ENCODE assay signal across 8 cellular contexts in the genomic region with DNA sequence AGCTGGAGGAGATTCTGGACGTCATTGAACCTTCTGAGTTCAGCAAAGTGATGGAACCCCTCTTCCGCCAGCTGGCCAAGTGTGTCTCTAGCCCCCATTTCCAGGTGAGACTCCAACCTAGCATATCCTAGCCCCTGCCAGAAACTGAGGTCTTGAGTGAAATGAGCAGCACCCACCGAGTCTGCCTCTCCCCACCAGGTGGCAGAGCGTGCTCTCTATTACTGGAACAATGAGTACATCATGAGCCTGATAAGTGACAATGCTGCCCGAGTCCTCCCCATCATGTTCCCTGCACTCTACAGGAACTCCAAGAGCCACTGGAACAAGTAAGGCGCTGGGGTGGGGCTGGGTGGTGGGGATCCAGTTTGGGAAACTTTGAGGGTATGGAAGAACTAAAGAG. TPM values are rescaled to one million over a fixed set of nuclear protein-coding genes. Genes with fewer than 3 reads are reported as not detected.
DNase-seq lines count a peak whose midpoint lies in the region; ATAC-seq, FAIRE-seq and TF ChIP-seq lines count a peak whose summit lies in the region.

No MANE protein-coding gene starts in this region.

- BruUV-seq in PC-3 (replicated peaks; lab: Mats Ljungman, UMichigan), result no TSS peak
- BruUV-seq in GM12878 (replicated peaks; lab: Mats Ljungman, UMichigan), result no TSS peak

- DNase-seq in AG04449 (ENCODE audit: low read depth, low spot score) (no peak), PC-3 (peak; percentile 58), GM12878 (ENCODE audit: low read depth, low spot score) (no peak), midbrain (lab: John Stamatoyannopoulos, UW) (peak; percentile 3)

- intact Hi-C loops in PC-3 (cut with micrococcal nuclease) (loop anchor here (1.0 to 5.0 kb wide), 2 partner anchors 107 to 133 kb away; no protein-coding TSS in a partner anchor), GM12878 (cut with micrococcal nuclease; ENCODE audit: unreplicated experiment) (loop anchor here (1.0 to 5.0 kb wide), 2 partner anchors 107 to 134 kb away; no protein-coding TSS in a partner anchor)

- H3K4me2 ChIP-seq in PC-3 (ENCODE audit: low read length) (no peak overlapping the region), GM12878 (ENCODE audit: control insufficient read depth, insufficient read depth) (no peak overlapping the region)

- peak; percentile 19; the same call in 1 of the 2 replicates for ATAC-seq in PC-3
- 0 out of 3 replicates have a peak, but pooled peaks have one; percentile 10 for ATAC-seq in GM12878
- ATAC-seq in HG03354 (IDR thresholded peaks at IDR 0.05; ENCODE audit: poor library complexity, severe bottlenecking, unreplicated experiment), result no peak
- ATAC-seq in HG02885 (IDR thresholded peaks at IDR 0.05; ENCODE audit: poor library complexity, unreplicated experiment), result no peak
- ATAC-seq in HG03280 (IDR thresholded peaks at IDR 0.05; ENCODE audit: unreplicated experiment), result no peak

- no peaks in the 10 kb centered on the region for H3F3A ChIP-seq in PC-3 (ENCODE audit: low read length, unreplicated experiment)

- no peak for TF ChIP-seq EP300 in GM12878 (IDR thresholded peaks at IDR 0.05; ENCODE audit: borderline replicate concordance in 1 of 2, control insufficient read depth in 1 of 2, low read depth in 2 of 2, low read length in 2 of 2)

- H3K4me1 ChIP-seq in PC-3 (ENCODE audit: insufficient read depth, low read length) (peaks cover 16% of the 10 kb centered on the region), GM12878 (ENCODE audit: control insufficient read depth, insufficient read depth, low read length) (peaks cover 5% of the 10 kb centered on the region)

- WGBS in GM12878 (ENCODE audit: insufficient coverage, insufficient replicate concordance, low lambda C conversion rate, missing lambda C conversion rate), result 42% methylated on average over 6 of the region's 6 CpGs

- TF ChIP-seq RAD21 in GM12878 (IDR thresholded peaks at IDR 0.05; ENCODE audit: insufficient read depth, low read depth, low read length), result peak; percentile 51

- TF ChIP-seq CTCF in AG04449 (IDR thresholded peaks at IDR 0.05; ENCODE audit: insufficient read depth, low read length, missing control alignments), result peak; percentile 54
- peak; percentile 63 for TF ChIP-seq CTCF in GM12872 (IDR thresholded peaks at IDR 0.05; ENCODE audit: insufficient read depth, low read depth, low read length)
- peak; percentile 71 for TF ChIP-seq CTCF in PC-3 (conservative IDR thresholded peaks at IDR 0.05; ENCODE audit: low read depth, low read length)
- TF ChIP-seq CTCF in GM12878 (IDR thresholded peaks at IDR 0.05 in 2 of 3, conservative IDR thresholded peaks at IDR 0.05 in 1 of 3; ENCODE audit: control insufficient read depth in 2 of 3, extremely low read depth in 1 of 3, insufficient read depth in 1 of 3, low read depth in 3 of 3, low read length in 3 of 3), result peak; percentile 47 to 62 (median 56); a peak in 5 of 6 replicates

- RAD21 ChIA-PET in GM12878 (lab: Charles Lee; ENCODE audit: unreplicated experiment), result interaction anchor here (1.5 kb wide), 1 partner anchor 44 kb away, joined by 5 read pairs; no protein-coding TSS in a partner anchor

- no peak overlapping the region for H3K9ac ChIP-seq in PC-3 (ENCODE audit: low read length)
- no peak overlapping the region for H3K9ac ChIP-seq in GM12878 (ENCODE audit: control insufficient read depth, insufficient read depth, low read length)

- peaks cover 24% of the 10 kb centered on the region for H3K79me2 ChIP-seq in PC-3 (ENCODE audit: low read length)
- peaks cover 9% of the 10 kb centered on the region for H3K79me2 ChIP-seq in GM12878 (ENCODE audit: control insufficient read depth, insufficient read depth, low read length)

- H3K9me3 ChIP-seq in PC-3 (ENCODE audit: low read length) (no peaks in the 10 kb centered on the region), GM12878 (replicated peaks; ENCODE audit: control insufficient read depth, insufficient read depth, low read length) (no peaks in the 10 kb centered on the region)

- CTCF ChIA-PET in AG04449 (lab: Yijun Ruan, JAX), result interaction anchor here (0.6 to 3.0 kb wide), 5 partner anchors 13 to 192 kb away, joined by 3 to 14 read pairs (median 6); no protein-coding TSS in a partner anchor
- CTCF ChIA-PET in PC-3 (lab: Charles Lee), result no interaction called here
- CTCF ChIA-PET in GM12878 (lab: Yijun Ruan, JAX), result interaction anchor here (0.8 to 4.1 kb wide), 6 partner anchors 13 to 134 kb away, joined by 3 to 26 read pairs (median 4); partner anchors contain the start of gene PPP2R5D

- H4K20me1 ChIP-seq in PC-3 (ENCODE audit: low read length) (no peaks in the 10 kb centered on the region), GM12878 (ENCODE audit: control insufficient read depth, insufficient read depth) (no peaks in the 10 kb centered on the region)

- in situ Hi-C loops in GM12878 (cut with MboI), result no loop called here

- POLR2A ChIA-PET in AG04449 (lab: Yijun Ruan, JAX) (interaction anchor here (1.1 kb wide), 1 partner anchor 15 kb away, joined by 4 read pairs; no protein-coding TSS in a partner anchor), PC-3 (lab: Charles Lee; ENCODE audit: unreplicated experiment) (no interaction called here), GM12878 (lab: Charles Lee) (no interaction called here)

- H3K27me3 ChIP-seq in PC-3 (ENCODE audit: low read length) (no peaks in the 10 kb centered on the region), GM12878 (replicated peaks in 1 of 2; ENCODE audit: control insufficient read depth in 2 of 2, insufficient read depth in 2 of 2, low read length in 1 of 2) (no peaks in the 10 kb centered on the region)

- H2AFZ ChIP-seq in PC-3 (ENCODE audit: low read length) (no peak overlapping the region), GM12878 (ENCODE audit: control insufficient read depth, low read depth, low read length) (no peak overlapping the region)

- no peak overlapping the region for H3K27ac ChIP-seq in PC-3 (ENCODE audit: low read length)
- no peak overlapping the region for H3K27ac ChIP-seq in GM12878 (ENCODE audit: control insufficient read depth, insufficient read depth)

- H3K4me3 ChIP-seq in AG04449 (ENCODE audit: low read depth, low read length), result no peak overlapping the region
- H3K4me3 ChIP-seq in PC-3 (ENCODE audit: low read length), result no peak overlapping the region
- no peak overlapping the region for H3K4me3 ChIP-seq in GM12878

- no peaks in the 10 kb centered on the region for H3K9me2 ChIP-seq in PC-3 (replicated peaks; ENCODE audit: low read length)

- no peak for FAIRE-seq in GM12878 (lab: Jason Lieb, UNC)

- H3K36me3 ChIP-seq in PC-3 (ENCODE audit: low read depth, low read length) (peaks cover 30% of the 10 kb centered on the region), GM12878 (ENCODE audit: control insufficient read depth in 2 of 2, insufficient read depth in 2 of 2, low read length in 1 of 2) (peaks cover 26 to 29% of the 10 kb centered on the region in 2 experiments)

- no peak for TF ChIP-seq POLR2A in GM12878 (IDR thresholded peaks at IDR 0.05; ENCODE audit: low read depth, low read length)

- SMC1A ChIA-PET in GM12878 (lab: Charles Lee; ENCODE audit: uncharacterized antibody, unreplicated experiment), result interaction anchor here (0.9 to 1.2 kb wide), 2 partner anchors 109 to 135 kb away, joined by 3 to 4 read pairs; no protein-coding TSS in a partner anchor

RNA-seq across cellular contexts. Expression of gene MEA1, which starts 4.6 kb away (rescaled TPM):
- total RNA-seq in PC-3 (2014; rRNA removed) (131 and 146 TPM in 2 replicates), GM12878 (2014; rRNA removed) (69.3 and 75.6 TPM in 2 replicates), GM12878 (2014; rRNA removed; fragmentation: Illumina TruSeq; extraction: Trizol) (100 and 102 TPM in 2 replicates), GM12878 (2021) (53.2 and 59.1 TPM in 2 replicates)
- 16.2 and 19.1 TPM in 2 replicates for total RNA-seq in GM12878 (2013; cell fraction: nucleolus; rRNA removed)
- 61.5 TPM for polyA plus RNA-seq in GM12878 (2011; ENCODE audit: low read depth)
- polyA plus RNA-seq in GM12878 (2011; rRNA removed) (67.7 and 87.3 TPM in 2 replicates), GM12878 (2014; fragmentation: Illumina TruSeq; extraction: Trizol) (97.2 and 113 TPM in 2 replicates), GM12878 (2014; fragmentation: Nextera tagmentation; extraction: Ambion mirVana) (100 to 1,000 TPM in 1 of 2 experiments, 10 to 100 TPM in 1; 90.7 to 105 TPM), GM12878 (2014; rRNA removed) (69.9 and 76.1 TPM in 2 replicates), GM12878 (2016; fragmentation: Nextera tagmentation; extraction: Ambion mirVana) (100 to 1,000 TPM; 136 to 148 TPM)
- 85.5 and 86.7 TPM in 2 replicates for polyA plus RNA-seq in GM12878 (2011; cell fraction: cytosol; rRNA removed)
- polyA plus RNA-seq in GM12878 (2011; cell fraction: nucleus; rRNA removed), result 31.2 and 33.8 TPM in 2 replicates
- polyA plus RNA-seq in GM12878 (2012), result 61.2 and 61.5 TPM in 2 replicates
- 45.6 and 55.0 TPM in 2 replicates for polyA minus RNA-seq in GM12878 (2011; rRNA and poly(A)+ RNA removed)
- 10.8 and 13.3 TPM in 2 replicates for polyA minus RNA-seq in GM12878 (2011; cell fraction: cytosol; rRNA and poly(A)+ RNA removed)
- polyA minus RNA-seq in GM12878 (2011; cell fraction: nucleus; rRNA and poly(A)+ RNA removed), result 12.9 and 16.3 TPM in 2 replicates

RNA-seq across cellular contexts. Expression of gene KLHDC3, which starts 4.9 kb away (rescaled TPM):
- total RNA-seq in PC-3 (2014; rRNA removed), result 68.9 and 76.0 TPM in 2 replicates
- 11.9 and 12.8 TPM in 2 replicates for total RNA-seq in GM12878 (2013; cell fraction: nucleolus; rRNA removed)
- total RNA-seq in GM12878 (2014; rRNA removed), result 79.1 and 86.1 TPM in 2 replicates
- 39.6 and 41.8 TPM in 2 replicates for total RNA-seq in GM12878 (2014; rRNA removed; fragmentation: Illumina TruSeq; extraction: Trizol)
- total RNA-seq in GM12878 (2021), result 65.7 and 67.2 TPM in 2 replicates
- 28.5 TPM for polyA plus RNA-seq in GM12878 (2011; ENCODE audit: low read depth)
- polyA plus RNA-seq in GM12878 (2011; rRNA removed), result 33.1 and 53.1 TPM in 2 replicates
- polyA plus RNA-seq in GM12878 (2011; cell fraction: cytosol; rRNA removed), result 73.9 and 77.5 TPM in 2 replicates
- polyA plus RNA-seq in GM12878 (2011; cell fraction: nucleus; rRNA removed), result 62.1 and 75.4 TPM in 2 replicates
- 51.8 and 53.4 TPM in 2 replicates for polyA plus RNA-seq in GM12878 (2012)
- 49.1 and 56.7 TPM in 2 replicates for polyA plus RNA-seq in GM12878 (2014; fragmentation: Illumina TruSeq; extraction: Trizol)
- 1 to 10 TPM; 2.4 to 8.9 TPM for polyA plus RNA-seq in GM12878 (2014; fragmentation: Nextera tagmentation; extraction: Ambion mirVana)
- 54.1 and 57.0 TPM in 2 replicates for polyA plus RNA-seq in GM12878 (2014; rRNA removed)
- 100 to 1,000 TPM in 1 of 2 experiments, 10 to 100 TPM in 1; 99.7 to 102 TPM for polyA plus RNA-seq in GM12878 (2016; fragmentation: Nextera tagmentation; extraction: Ambion mirVana)
- polyA minus RNA-seq in GM12878 (2011; rRNA and poly(A)+ RNA removed), result 54.6 and 74.6 TPM in 2 replicates
- 16.8 and 20.7 TPM in 2 replicates for polyA minus RNA-seq in GM12878 (2011; cell fraction: cytosol; rRNA and poly(A)+ RNA removed)
- polyA minus RNA-seq in GM12878 (2011; cell fraction: nucleus; rRNA and poly(A)+ RNA removed), result 12.6 and 15.2 TPM in 2 replicates

RNA-seq across cellular contexts. Expression of gene RRP36, which starts 12.3 kb away (rescaled TPM):
- total RNA-seq in PC-3 (2014; rRNA removed) (120 and 133 TPM in 2 replicates), GM12878 (2014; rRNA removed) (74.6 and 83.6 TPM in 2 replicates), GM12878 (2014; rRNA removed; fragmentation: Illumina TruSeq; extraction: Trizol) (74.0 and 83.2 TPM in 2 replicates), GM12878 (2021) (59.8 and 61.7 TPM in 2 replicates)
- total RNA-seq in GM12878 (2013; cell fraction: nucleolus; rRNA removed), result 13.5 and 14.9 TPM in 2 replicates
- polyA plus RNA-seq in GM12878 (2011; ENCODE audit: low read depth), result 30.5 TPM
- polyA plus RNA-seq in GM12878 (2011; rRNA removed) (43.8 and 44.9 TPM in 2 replicates), GM12878 (2014; fragmentation: Illumina TruSeq; extraction: Trizol) (62.3 and 73.3 TPM in 2 replicates), GM12878 (2014; fragmentation: Nextera tagmentation; extraction: Ambion mirVana) (10 to 100 TPM; 17.6 to 34.7 TPM), GM12878 (2014; rRNA removed) (66.1 and 75.9 TPM in 2 replicates), GM12878 (2016; fragmentation: Nextera tagmentation; extraction: Ambion mirVana) (100 to 1,000 TPM; 100 to 101 TPM)
- 32.7 and 41.9 TPM in 2 replicates for polyA plus RNA-seq in GM12878 (2011; cell fraction: cytosol; rRNA removed)
- polyA plus RNA-seq in GM12878 (2011; cell fraction: nucleus; rRNA removed), result 16.6 and 18.2 TPM in 2 replicates
- 30.4 and 33.5 TPM in 2 replicates for polyA plus RNA-seq in GM12878 (2012)
- polyA minus RNA-seq in GM12878 (2011; rRNA and poly(A)+ RNA removed), result 34.8 and 35.0 TPM in 2 replicates
- 20.6 and 20.7 TPM in 2 replicates for polyA minus RNA-seq in GM12878 (2011; cell fraction: cytosol; rRNA and poly(A)+ RNA removed)
- 3.7 and 6.6 TPM in 2 replicates for polyA minus RNA-seq in GM12878 (2011; cell fraction: nucleus; rRNA and poly(A)+ RNA removed)

RNA-seq across cellular contexts. Expression of gene PPP2R5D, which starts 24.8 kb away (rescaled TPM):
- 54.1 and 55.6 TPM in 2 replicates for total RNA-seq in PC-3 (2014; rRNA removed)
- total RNA-seq in GM12878 (2013; cell fraction: nucleolus; rRNA removed), result 13.9 and 14.5 TPM in 2 replicates
- 34.3 and 36.2 TPM in 2 replicates for total RNA-seq in GM12878 (2014; rRNA removed)
- 23.8 and 24.7 TPM in 2 replicates for total RNA-seq in GM12878 (2014; rRNA removed; fragmentation: Illumina TruSeq; extraction: Trizol)
- 29.5 and 31.0 TPM in 2 replicates for total RNA-seq in GM12878 (2021)
- polyA plus RNA-seq in GM12878 (2011; ENCODE audit: low read depth), result 14.8 TPM
- 35.4 and 56.0 TPM in 2 replicates for polyA plus RNA-seq in GM12878 (2011; rRNA removed)
- polyA plus RNA-seq in GM12878 (2011; cell fraction: cytosol; rRNA removed), result 63.8 and 88.0 TPM in 2 replicates
- polyA plus RNA-seq in GM12878 (2011; cell fraction: nucleus; rRNA removed), result 46.7 and 59.2 TPM in 2 replicates
- polyA plus RNA-seq in GM12878 (2012), result 20.3 and 23.4 TPM in 2 replicates
- 59.0 and 68.0 TPM in 2 replicates for polyA plus RNA-seq in GM12878 (2014; fragmentation: Illumina TruSeq; extraction: Trizol)
- 1 to 10 TPM; 1.5 to 1.6 TPM for polyA plus RNA-seq in GM12878 (2014; fragmentation: Nextera tagmentation; extraction: Ambion mirVana)
- polyA plus RNA-seq in GM12878 (2014; rRNA removed), result 29.4 and 29.7 TPM in 2 replicates
- 10 to 100 TPM; 42.6 to 43.4 TPM for polyA plus RNA-seq in GM12878 (2016; fragmentation: Nextera tagmentation; extraction: Ambion mirVana)
- 67.4 and 71.5 TPM in 2 replicates for polyA minus RNA-seq in GM12878 (2011; rRNA and poly(A)+ RNA removed)
- 17.0 and 22.4 TPM in 2 replicates for polyA minus RNA-seq in GM12878 (2011; cell fraction: cytosol; rRNA and poly(A)+ RNA removed)
- 7.9 and 11.9 TPM in 2 replicates for polyA minus RNA-seq in GM12878 (2011; cell fraction: nucleus; rRNA and poly(A)+ RNA removed)

RNA-seq across cellular contexts. Expression of gene PEX6, which starts 30.1 kb away (rescaled TPM):
- total RNA-seq in PC-3 (2014; rRNA removed) (35.9 and 40.8 TPM in 2 replicates), GM12878 (2014; rRNA removed) (19.3 and 19.4 TPM in 2 replicates), GM12878 (2014; rRNA removed; fragmentation: Illumina TruSeq; extraction: Trizol) (6.2 and 6.4 TPM in 2 replicates), GM12878 (2021) (20.3 and 21.1 TPM in 2 replicates)
- 8.3 and 10.1 TPM in 2 replicates for total RNA-seq in GM12878 (2013; cell fraction: nucleolus; rRNA removed)
- polyA plus RNA-seq in GM12878 (2011; ENCODE audit: low read depth), result 5.8 TPM
- polyA plus RNA-seq in GM12878 (2011; rRNA removed) (2.0 and 3.1 TPM in 2 replicates), GM12878 (2014; fragmentation: Illumina TruSeq; extraction: Trizol) (3.1 and 6.1 TPM in 2 replicates), GM12878 (2014; fragmentation: Nextera tagmentation; extraction: Ambion mirVana) (1 to 10 TPM in 1 of 2 experiments, under 1 TPM in 1; 0.39 to 1.2 TPM), GM12878 (2014; rRNA removed) (14.6 and 16.3 TPM in 2 replicates), GM12878 (2016; fragmentation: Nextera tagmentation; extraction: Ambion mirVana) (1 to 10 TPM; 9.4 to 9.5 TPM)
- 4.1 and 4.8 TPM in 2 replicates for polyA plus RNA-seq in GM12878 (2011; cell fraction: cytosol; rRNA removed)
- 22.3 and 23.6 TPM in 2 replicates for polyA plus RNA-seq in GM12878 (2011; cell fraction: nucleus; rRNA removed)
- polyA plus RNA-seq in GM12878 (2012), result 12.1 and 14.5 TPM in 2 replicates
- polyA minus RNA-seq in GM12878 (2011; rRNA and poly(A)+ RNA removed), result 3.0 and 7.0 TPM in 2 replicates
- 2.9 and 3.2 TPM in 2 replicates for polyA minus RNA-seq in GM12878 (2011; cell fraction: cytosol; rRNA and poly(A)+ RNA removed)
- 4.2 and 7.2 TPM in 2 replicates for polyA minus RNA-seq in GM12878 (2011; cell fraction: nucleus; rRNA and poly(A)+ RNA removed)

Comparison
In these comparisons a context has a peak if more than half of its experiments do, and no peak if none do; other contexts are left out.
1. DNase-seq: peak in PC-3 (single experiment) and midbrain (single experiment); none in AG04449 (single experiment) and GM12878 (single experiment).
2. ATAC-seq: peak in PC-3 (single experiment) and GM12878 (single experiment); none in HG03354 (single experiment), HG02885 (single experiment) and HG03280 (single experiment).
3. Peak in every context shown above with its lines, with median percentiles within 50 percentile points of each other: CTCF ChIP-seq.